ENCODE assay signal across 8 cellular contexts in genomic region chr12:107308310-107308709, GRCh38.
"Had no signal": no experiment of that assay in that cellular context is flagged by ENCODE, and none has a peak within 500 bp of the region (broad histone marks: within the 10 kb centered on the region; RNA-seq: fewer than 3 reads in every experiment).

No MANE protein-coding gene starts in this region.

- H3K27ac Mint-ChIP-seq: GM23338, IgD-negative memory B cell had no signal

- H3K4me3 Mint-ChIP-seq: GM23338, IgD-negative memory B cell had no signal

- ATAC-seq: GM23338, HCT116, HepG2 had no signal

- FAIRE-seq: HepG2 had no signal

- H3K36me3 ChIP-seq: HAP-1 had no signal

- H3K27ac ChIP-seq: HL-60 had no signal

- H3K9me3 ChIP-seq: HAP-1 had no signal

- H3K4me2 ChIP-seq: GM23338 had no signal

- H3K4me3 ChIP-seq: GM23338, HAP-1 had no signal

- H3K36me3 Mint-ChIP-seq: IgD-negative memory B cell had no signal

- DNase-seq: H7, KBM-7 had no signal

- H3K9me3 Mint-ChIP-seq: GM23338 had no signal
